1 cellular context compared by ENCODE assay signal in genomic region chr20:2918096-2919049, GRCh38.
TF ChIP-seq lines count a peak whose summit lies in the region.

No MANE protein-coding gene starts in this region.

TF ChIP-seq in WTC11, 78 proteins besides CTCF, POLR2A, EP300 and RAD21:
- TF ChIP-seq, protein P1, sequence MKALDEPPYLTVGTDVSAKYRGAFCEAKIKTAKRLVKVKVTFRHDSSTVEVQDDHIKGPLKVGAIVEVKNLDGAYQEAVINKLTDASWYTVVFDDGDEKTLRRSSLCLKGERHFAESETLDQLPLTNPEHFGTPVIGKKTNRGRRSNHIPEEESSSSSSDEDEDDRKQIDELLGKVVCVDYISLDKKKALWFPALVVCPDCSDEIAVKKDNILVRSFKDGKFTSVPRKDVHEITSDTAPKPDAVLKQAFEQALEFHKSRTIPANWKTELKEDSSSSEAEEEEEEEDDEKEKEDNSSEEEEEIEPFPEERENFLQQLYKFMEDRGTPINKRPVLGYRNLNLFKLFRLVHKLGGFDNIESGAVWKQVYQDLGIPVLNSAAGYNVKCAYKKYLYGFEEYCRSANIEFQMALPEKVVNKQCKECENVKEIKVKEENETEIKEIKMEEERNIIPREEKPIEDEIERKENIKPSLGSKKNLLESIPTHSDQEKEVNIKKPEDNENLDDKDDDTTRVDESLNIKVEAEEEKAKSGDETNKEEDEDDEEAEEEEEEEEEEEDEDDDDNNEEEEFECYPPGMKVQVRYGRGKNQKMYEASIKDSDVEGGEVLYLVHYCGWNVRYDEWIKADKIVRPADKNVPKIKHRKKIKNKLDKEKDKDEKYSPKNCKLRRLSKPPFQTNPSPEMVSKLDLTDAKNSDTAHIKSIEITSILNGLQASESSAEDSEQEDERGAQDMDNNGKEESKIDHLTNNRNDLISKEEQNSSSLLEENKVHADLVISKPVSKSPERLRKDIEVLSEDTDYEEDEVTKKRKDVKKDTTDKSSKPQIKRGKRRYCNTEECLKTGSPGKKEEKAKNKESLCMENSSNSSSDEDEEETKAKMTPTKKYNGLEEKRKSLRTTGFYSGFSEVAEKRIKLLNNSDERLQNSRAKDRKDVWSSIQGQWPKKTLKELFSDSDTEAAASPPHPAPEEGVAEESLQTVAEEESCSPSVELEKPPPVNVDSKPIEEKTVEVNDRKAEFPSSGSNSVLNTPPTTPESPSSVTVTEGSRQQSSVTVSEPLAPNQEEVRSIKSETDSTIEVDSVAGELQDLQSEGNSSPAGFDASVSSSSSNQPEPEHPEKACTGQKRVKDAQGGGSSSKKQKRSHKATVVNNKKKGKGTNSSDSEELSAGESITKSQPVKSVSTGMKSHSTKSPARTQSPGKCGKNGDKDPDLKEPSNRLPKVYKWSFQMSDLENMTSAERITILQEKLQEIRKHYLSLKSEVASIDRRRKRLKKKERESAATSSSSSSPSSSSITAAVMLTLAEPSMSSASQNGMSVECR (CRISPR knock-in tag; IDR thresholded peaks at IDR 0.05; ENCODE audit: borderline replicate concordance) = no peak
- no peak for TF ChIP-seq AFF4 (CRISPR knock-in tag; IDR thresholded peaks at IDR 0.05; ENCODE audit: borderline replicate concordance)
- TF ChIP-seq GTF2I (CRISPR knock-in tag; conservative IDR thresholded peaks at IDR 0.05) = no peak
- no peak for TF ChIP-seq ZNF425 (CRISPR knock-in tag; conservative IDR thresholded peaks at IDR 0.05)
- TF ChIP-seq TEAD1 (CRISPR knock-in tag; IDR thresholded peaks at IDR 0.05) = no peak
- TF ChIP-seq SMAD4 (CRISPR knock-in tag; IDR thresholded peaks at IDR 0.05) = no peak
- no peak for TF ChIP-seq SMAD3 (CRISPR knock-in tag; IDR thresholded peaks at IDR 0.05; ENCODE audit: borderline replicate concordance)
- no peak for TF ChIP-seq RELA (CRISPR knock-in tag; IDR thresholded peaks at IDR 0.05; ENCODE audit: borderline replicate concordance)
- TF ChIP-seq ZNF396 (CRISPR knock-in tag; IDR thresholded peaks at IDR 0.05; ENCODE audit: borderline replicate concordance) = no peak
- TF ChIP-seq SOX15 (CRISPR knock-in tag; IDR thresholded peaks at IDR 0.05) = no peak
- TF ChIP-seq, protein P2, sequence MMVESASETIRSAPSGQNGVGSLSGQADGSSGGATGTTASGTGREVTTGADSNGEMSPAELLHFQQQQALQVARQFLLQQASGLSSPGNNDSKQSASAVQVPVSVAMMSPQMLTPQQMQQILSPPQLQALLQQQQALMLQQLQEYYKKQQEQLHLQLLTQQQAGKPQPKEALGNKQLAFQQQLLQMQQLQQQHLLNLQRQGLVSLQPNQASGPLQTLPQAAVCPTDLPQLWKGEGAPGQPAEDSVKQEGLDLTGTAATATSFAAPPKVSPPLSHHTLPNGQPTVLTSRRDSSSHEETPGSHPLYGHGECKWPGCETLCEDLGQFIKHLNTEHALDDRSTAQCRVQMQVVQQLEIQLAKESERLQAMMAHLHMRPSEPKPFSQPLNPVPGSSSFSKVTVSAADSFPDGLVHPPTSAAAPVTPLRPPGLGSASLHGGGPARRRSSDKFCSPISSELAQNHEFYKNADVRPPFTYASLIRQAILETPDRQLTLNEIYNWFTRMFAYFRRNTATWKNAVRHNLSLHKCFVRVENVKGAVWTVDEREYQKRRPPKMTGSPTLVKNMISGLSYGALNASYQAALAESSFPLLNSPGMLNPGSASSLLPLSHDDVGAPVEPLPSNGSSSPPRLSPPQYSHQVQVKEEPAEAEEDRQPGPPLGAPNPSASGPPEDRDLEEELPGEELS (CRISPR knock-in tag; IDR thresholded peaks at IDR 0.05) = no peak
- TF ChIP-seq ZNF263 (CRISPR knock-in tag; IDR thresholded peaks at IDR 0.05; ENCODE audit: low read depth) = no peak
- no peak for TF ChIP-seq ETV6 (CRISPR knock-in tag; IDR thresholded peaks at IDR 0.05)
- no peak for TF ChIP-seq HMGA2 (CRISPR knock-in tag; IDR thresholded peaks at IDR 0.05)
- TF ChIP-seq ZBTB21 (CRISPR knock-in tag; IDR thresholded peaks at IDR 0.05; ENCODE audit: borderline replicate concordance) = no peak
- TF ChIP-seq, protein P3, sequence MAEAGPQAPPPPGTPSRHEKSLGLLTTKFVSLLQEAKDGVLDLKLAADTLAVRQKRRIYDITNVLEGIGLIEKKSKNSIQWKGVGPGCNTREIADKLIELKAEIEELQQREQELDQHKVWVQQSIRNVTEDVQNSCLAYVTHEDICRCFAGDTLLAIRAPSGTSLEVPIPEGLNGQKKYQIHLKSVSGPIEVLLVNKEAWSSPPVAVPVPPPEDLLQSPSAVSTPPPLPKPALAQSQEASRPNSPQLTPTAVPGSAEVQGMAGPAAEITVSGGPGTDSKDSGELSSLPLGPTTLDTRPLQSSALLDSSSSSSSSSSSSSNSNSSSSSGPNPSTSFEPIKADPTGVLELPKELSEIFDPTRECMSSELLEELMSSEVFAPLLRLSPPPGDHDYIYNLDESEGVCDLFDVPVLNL (CRISPR knock-in tag; IDR thresholded peaks at IDR 0.05; ENCODE audit: borderline replicate concordance, low read depth) = no peak
- TF ChIP-seq, protein P4, sequence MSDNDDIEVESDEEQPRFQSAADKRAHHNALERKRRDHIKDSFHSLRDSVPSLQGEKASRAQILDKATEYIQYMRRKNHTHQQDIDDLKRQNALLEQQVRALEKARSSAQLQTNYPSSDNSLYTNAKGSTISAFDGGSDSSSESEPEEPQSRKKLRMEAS (CRISPR knock-in tag; IDR thresholded peaks at IDR 0.05) = no peak
